ENCODE assay signal across 9 cellular contexts in genomic region chr19:12783226-12783848, GRCh38. TPM values are rescaled to one million over a fixed set of nuclear protein-coding genes. Genes with fewer than 3 reads are reported as not detected.
DNase-seq lines count a peak whose midpoint lies in the region; ATAC-seq, FAIRE-seq and TF ChIP-seq lines count a peak whose summit lies in the region.
"Had no signal": no experiment of that assay in that cellular context is flagged by ENCODE, and none has a peak within 500 bp of the region (broad histone marks: within the 10 kb centered on the region; RNA-seq: fewer than 3 reads in every experiment).

No MANE protein-coding gene starts in this region.

- H2AFZ ChIP-seq in HepG2 (ENCODE audit: low read length): no peak overlapping the region

- 16 to 41% (median 19%) methylated on average over 9 to 22 of the region's 22 CpGs for WGBS in heart left ventricle, 4 donors
- under 1% methylated on average over 13 of the region's 22 CpGs for WGBS in HepG2 (ENCODE audit: low lambda C conversion rate)

- BruUV-seq in HepG2 (replicated peaks; lab: Mats Ljungman, UMichigan): no TSS peak

- FAIRE-seq in HepG2 (lab: Jason Lieb, UNC): no peak

- H3K4me1 Mint-ChIP-seq in activated naive CD8-positive, alpha-beta T cell treated with anti-CD3 and anti-CD28 coated beads, Interleukin-2, amount 50 U/mL, for 24 hours: peaks cover 52% of the 10 kb centered on the region
- H3K4me1 Mint-ChIP-seq in stimulated activated naive CD8-positive, alpha-beta T cell treated with anti-CD3 and anti-CD28 coated beads, Interleukin-15, amount 100 ng/mL, for 72 hours: peaks cover 34% of the 10 kb centered on the region

- H3K9me3 ChIP-seq in heart left ventricle (no peaks in the 10 kb centered on the region), HepG2 (ENCODE audit: low read length) (no peaks in the 10 kb centered on the region)

- H3K4me3 ChIP-seq in heart left ventricle (peak overlapping the region; percentile 5 to 67 (median 54)), HepG2 (replicated peaks in 1 of 3; ENCODE audit: insufficient read depth in 1 of 3, low read depth in 2 of 3, low read length in 3 of 3) (peak overlapping the region; percentile 30 to 73 (median 65); a peak in 4 of 6 replicates)

- in situ Hi-C loops in HepG2 (cut with HindIII; ENCODE audit: extremely low pct_ligation_motif_present, low pct_unique_long_range_greater_than_20kb): no loop called here

- no peak for TF ChIP-seq EP300 in HepG2 (IDR thresholded peaks at IDR 0.05; ENCODE audit: low read depth in 2 of 2, low read length in 2 of 2)
- TF ChIP-seq EP300 in HepG2 (CRISPR knock-in tag; IDR thresholded peaks at IDR 0.05; ENCODE audit: borderline replicate concordance): no peak

- H3K4me2 ChIP-seq in HepG2 (ENCODE audit: low read depth, low read length): peak overlapping the region; percentile 92

- TF ChIP-seq RAD21 in HepG2 (CRISPR knock-in tag; IDR thresholded peaks at IDR 0.05): no peak

- TF ChIP-seq POLR2A in heart left ventricle (IDR thresholded peaks at IDR 0.05): no peak
- TF ChIP-seq POLR2A in HepG2 (IDR thresholded peaks at IDR 0.05; ENCODE audit: insufficient read depth in 1 of 2, low read depth in 2 of 2, low read length in 2 of 2): no peak

- no peaks in the 10 kb centered on the region for H3K79me2 ChIP-seq in HepG2 (ENCODE audit: insufficient read depth, low read length)

- POLR2A ChIA-PET in HepG2 (lab: Yijun Ruan, JAX): interaction anchor here (0.9 to 3.9 kb wide), 2 partner anchors 9 to 50 kb away, joined by 3 to 38 read pairs; partner anchors contain the start of gene JUNB

- DNase-seq in heart left ventricle: no peak
- DNase-seq in Right ventricle myocardium inferior (ENCODE audit: missing footprints): no peak
- peak; percentile 81 for DNase-seq in activated naive CD8-positive, alpha-beta T cell treated with anti-CD3 and anti-CD28 coated beads, Interleukin-2, amount 50 U/mL, for 24 hours
- no peak for DNase-seq in HepG2 (ENCODE audit: low spot score)
- peak; percentile 84 to 94 for DNase-seq in stimulated activated naive CD8-positive, alpha-beta T cell treated with anti-CD3 and anti-CD28 coated beads, Interleukin-15, amount 100 ng/mL, for 72 hours
- DNase-seq in GM19240 (ENCODE audit: insufficient read length, low spot score): no peak

- CTCF ChIA-PET in HepG2 (lab: Yijun Ruan, JAX; ENCODE audit: low intra/inter-chr PET ratio, low total read pairs): no interaction called here

- ATAC-seq in heart left ventricle (no peak), Right ventricle myocardium inferior (no peak), HepG2 (no peak), GM18858 (IDR thresholded peaks at IDR 0.05; ENCODE audit: unreplicated experiment) (no peak), HG03457 (IDR thresholded peaks at IDR 0.05; ENCODE audit: unreplicated experiment) (no peak)
- ATAC-seq in activated naive CD8-positive, alpha-beta T cell treated with anti-CD3 and anti-CD28 coated beads, Interleukin-2, amount 50 U/mL, for 24 hours: peak; percentile 35
- peak; percentile 54 for ATAC-seq in stimulated activated naive CD8-positive, alpha-beta T cell treated with anti-CD3 and anti-CD28 coated beads, Interleukin-15, amount 100 ng/mL, for 72 hours

- TF ChIP-seq CTCF in heart left ventricle (IDR thresholded peaks at IDR 0.05): no peak
- no peak for TF ChIP-seq CTCF in HepG2 (CRISPR knock-in tag; IDR thresholded peaks at IDR 0.05)

- H3K4me3 Mint-ChIP-seq in activated naive CD8-positive, alpha-beta T cell treated with anti-CD3 and anti-CD28 coated beads, Interleukin-2, amount 50 U/mL, for 24 hours: peak overlapping the region; percentile 76
- H3K4me3 Mint-ChIP-seq in stimulated activated naive CD8-positive, alpha-beta T cell treated with anti-CD3 and anti-CD28 coated beads, Interleukin-15, amount 100 ng/mL, for 72 hours: no peak overlapping the region

- no peaks in the 10 kb centered on the region for H3K9me3 Mint-ChIP-seq in activated naive CD8-positive, alpha-beta T cell treated with anti-CD3 and anti-CD28 coated beads, Interleukin-2, amount 50 U/mL, for 24 hours
- H3K9me3 Mint-ChIP-seq in stimulated activated naive CD8-positive, alpha-beta T cell treated with anti-CD3 and anti-CD28 coated beads, Interleukin-15, amount 100 ng/mL, for 72 hours: no peaks in the 10 kb centered on the region

- no peaks in the 10 kb centered on the region for H3K36me3 Mint-ChIP-seq in activated naive CD8-positive, alpha-beta T cell treated with anti-CD3 and anti-CD28 coated beads, Interleukin-2, amount 50 U/mL, for 24 hours (ENCODE audit: low read depth)

- H4K20me1 ChIP-seq in HepG2 (ENCODE audit: insufficient read depth, low read length): no peaks in the 10 kb centered on the region

- H3K27ac ChIP-seq in heart left ventricle: peak overlapping the region; percentile 92 to 100 (median 99)
- no peak overlapping the region for H3K27ac ChIP-seq in HepG2 (ENCODE audit: extremely low read length, insufficient read depth, low read length)

- intact Hi-C loops in heart left ventricle (cut with DNase I) (loop anchor here in 1 of 10 donors (10.0 kb wide), 1 partner anchor 371 kb away; the partner anchor contains the start of genes IER2 and STX10), Right ventricle myocardium inferior (cut with DNase I) (no loop called here), HepG2 (cut with micrococcal nuclease; ENCODE audit: unreplicated experiment) (no loop called here)

- H3K36me3 ChIP-seq in heart left ventricle (no peaks in the 10 kb centered on the region), HepG2 (replicated peaks in 1 of 2; ENCODE audit: control insufficient read depth in 1 of 2, insufficient read depth in 2 of 2, low read length in 2 of 2) (no peaks in the 10 kb centered on the region)

- H3K27me3 ChIP-seq in heart left ventricle (no peaks in the 10 kb centered on the region), HepG2 (ENCODE audit: control insufficient read depth in 1 of 2, insufficient read depth in 2 of 2, low read length in 2 of 2) (no peaks in the 10 kb centered on the region; a peak in 3 of 5 replicates)

- H3K27ac Mint-ChIP-seq in activated naive CD8-positive, alpha-beta T cell treated with anti-CD3 and anti-CD28 coated beads, Interleukin-2, amount 50 U/mL, for 24 hours: no peak overlapping the region
- H3K27ac Mint-ChIP-seq in stimulated activated naive CD8-positive, alpha-beta T cell treated with anti-CD3 and anti-CD28 coated beads, Interleukin-15, amount 100 ng/mL, for 72 hours: peak overlapping the region; percentile 89 to 94

- H3K4me1 ChIP-seq in heart left ventricle (peaks cover 7 to 91% (median 66%) of the 10 kb centered on the region in 12 donors), HepG2 (ENCODE audit: insufficient read depth, low read length) (peaks cover 85% of the 10 kb centered on the region)

- no peak overlapping the region for H3K9ac ChIP-seq in HepG2 (ENCODE audit: insufficient read depth, low read depth, low read length)

- no peaks in the 10 kb centered on the region for H3K27me3 Mint-ChIP-seq in activated naive CD8-positive, alpha-beta T cell treated with anti-CD3 and anti-CD28 coated beads, Interleukin-2, amount 50 U/mL, for 24 hours
- H3K27me3 Mint-ChIP-seq in stimulated activated naive CD8-positive, alpha-beta T cell treated with anti-CD3 and anti-CD28 coated beads, Interleukin-15, amount 100 ng/mL, for 72 hours: no peaks in the 10 kb centered on the region

RNA-seq across cellular contexts. Expression of gene JUNB, which starts 7.9 kb away (rescaled TPM):
- 100 to 1,000 TPM in 4 of 9 donors, 10 to 100 TPM in 5; 19.6 to 205 (median 67.6) TPM for total RNA-seq in heart left ventricle
- polyA plus RNA-seq in heart left ventricle: 10 to 100 TPM; 29.6 to 52.9 TPM
- total RNA-seq in Right ventricle myocardium inferior: 25.0 TPM
- total RNA-seq in HepG2 (2016; rRNA removed; fragmentation: Illumina TruSeq; extraction: Trizol): 4.9 and 7.7 TPM in 2 replicates
- total RNA-seq in HepG2 (2016; cell fraction: cytosol; rRNA removed; fragmentation: Illumina TruSeq; extraction: Trizol; ENCODE audit: low read depth): 3.3 and 3.8 TPM in 2 replicates
- 3.8 and 7.5 TPM in 2 replicates for total RNA-seq in HepG2 (2016; cell fraction: insoluble cytoplasmic fraction; rRNA removed; fragmentation: Illumina TruSeq; extraction: Trizol)
- total RNA-seq in HepG2 (2016; cell fraction: membrane; rRNA removed; fragmentation: Illumina TruSeq; extraction: Trizol): 6.6 TPM in 2 replicates
- total RNA-seq in HepG2 (2016; cell fraction: nucleus; rRNA removed; fragmentation: Illumina TruSeq; extraction: Trizol): 7.2 and 8.6 TPM in 2 replicates
- polyA plus RNA-seq in HepG2 (2011; rRNA removed): 8.2 and 15.9 TPM in 2 replicates
- 10.9 and 15.9 TPM in 2 replicates for polyA plus RNA-seq in HepG2 (2011; cell fraction: cytosol; rRNA removed)
- polyA plus RNA-seq in HepG2 (2011; cell fraction: nucleus; rRNA removed): 19.5 and 30.3 TPM in 2 replicates
- 2.5 and 5.8 TPM in 2 replicates for polyA plus RNA-seq in HepG2 (2012)
- polyA plus RNA-seq in HepG2 (2016; cell fraction: cytosol; fragmentation: Illumina TruSeq; extraction: Trizol; ENCODE audit: low read depth): 2.6 and 2.8 TPM in 2 replicates
- polyA plus RNA-seq in HepG2 (2016; cell fraction: insoluble cytoplasmic fraction; fragmentation: Illumina TruSeq; extraction: Trizol; ENCODE audit: low read depth): 5.6 and 7.1 TPM in 2 replicates
- 3.6 and 3.7 TPM in 2 replicates for polyA plus RNA-seq in HepG2 (2016; cell fraction: membrane; fragmentation: Illumina TruSeq; extraction: Trizol; ENCODE audit: low read depth)
- polyA plus RNA-seq in HepG2 (2016; cell fraction: nucleus; fragmentation: Illumina TruSeq; extraction: Trizol; ENCODE audit: insufficient read depth, low read depth): 15.5 and 16.4 TPM in 2 replicates
- 17.5 and 34.8 TPM in 2 replicates for polyA minus RNA-seq in HepG2 (2011; rRNA and poly(A)+ RNA removed; ENCODE audit: low replicate concordance)
- polyA minus RNA-seq in HepG2 (2011; cell fraction: cytosol; rRNA and poly(A)+ RNA removed): 14.3 and 14.8 TPM in 2 replicates
- polyA minus RNA-seq in HepG2 (2011; cell fraction: nucleus; rRNA and poly(A)+ RNA removed): 7.0 and 8.7 TPM in 2 replicates

RNA-seq across cellular contexts. Expression of gene HOOK2, which starts 8.0 kb away (rescaled TPM):
- 10 to 100 TPM; 45.5 to 90.1 (median 62.6) TPM for total RNA-seq in heart left ventricle
- 10 to 100 TPM; 29.9 to 83.5 TPM for polyA plus RNA-seq in heart left ventricle
- 51.6 TPM for total RNA-seq in Right ventricle myocardium inferior
- 7.3 and 12.9 TPM in 2 replicates for total RNA-seq in HepG2 (2016; rRNA removed; fragmentation: Illumina TruSeq; extraction: Trizol)
- total RNA-seq in HepG2 (2016; cell fraction: cytosol; rRNA removed; fragmentation: Illumina TruSeq; extraction: Trizol; ENCODE audit: low read depth): 3.3 and 3.6 TPM in 2 replicates
- total RNA-seq in HepG2 (2016; cell fraction: insoluble cytoplasmic fraction; rRNA removed; fragmentation: Illumina TruSeq; extraction: Trizol): 6.4 and 13.9 TPM in 2 replicates
- 2.8 and 3.5 TPM in 2 replicates for total RNA-seq in HepG2 (2016; cell fraction: membrane; rRNA removed; fragmentation: Illumina TruSeq; extraction: Trizol)
- 11.6 and 14.2 TPM in 2 replicates for total RNA-seq in HepG2 (2016; cell fraction: nucleus; rRNA removed; fragmentation: Illumina TruSeq; extraction: Trizol)
- 9.2 and 11.1 TPM in 2 replicates for polyA plus RNA-seq in HepG2 (2011; rRNA removed)
- 4.3 and 4.7 TPM in 2 replicates for polyA plus RNA-seq in HepG2 (2011; cell fraction: cytosol; rRNA removed)
- 77.7 and 77.9 TPM in 2 replicates for polyA plus RNA-seq in HepG2 (2011; cell fraction: nucleus; rRNA removed)
- 15.8 and 16.0 TPM in 2 replicates for polyA plus RNA-seq in HepG2 (2012)
- polyA plus RNA-seq in HepG2 (2016; cell fraction: cytosol; fragmentation: Illumina TruSeq; extraction: Trizol; ENCODE audit: low read depth): 0.83 and 0.93 TPM in 2 replicates
- polyA plus RNA-seq in HepG2 (2016; cell fraction: insoluble cytoplasmic fraction; fragmentation: Illumina TruSeq; extraction: Trizol; ENCODE audit: low read depth): 5.4 and 6.8 TPM in 2 replicates
- 1.6 and 1.7 TPM in 2 replicates for polyA plus RNA-seq in HepG2 (2016; cell fraction: membrane; fragmentation: Illumina TruSeq; extraction: Trizol; ENCODE audit: low read depth)
- 55.0 and 69.3 TPM in 2 replicates for polyA plus RNA-seq in HepG2 (2016; cell fraction: nucleus; fragmentation: Illumina TruSeq; extraction: Trizol; ENCODE audit: insufficient read depth, low read depth)
- 6.5 and 15.0 TPM in 2 replicates for polyA minus RNA-seq in HepG2 (2011; rRNA and poly(A)+ RNA removed; ENCODE audit: low replicate concordance)
- polyA minus RNA-seq in HepG2 (2011; cell fraction: cytosol; rRNA and poly(A)+ RNA removed): 3.4 and 5.3 TPM in 2 replicates
- polyA minus RNA-seq in HepG2 (2011; cell fraction: nucleus; rRNA and poly(A)+ RNA removed): 13.1 and 15.0 TPM in 2 replicates

RNA-seq across cellular contexts. Expression of gene PRDX2, which starts 18.3 kb away (rescaled TPM):
- total RNA-seq in heart left ventricle (1,000 to 10,000 TPM in 2 of 9 donors, 100 to 1,000 TPM in 7; 435 to 1,432 (median 684) TPM), Right ventricle myocardium inferior (692 TPM), HepG2 (2016; rRNA removed; fragmentation: Illumina TruSeq; extraction: Trizol) (381 and 425 TPM in 2 replicates)
- polyA plus RNA-seq in heart left ventricle (100 to 1,000 TPM; 544 to 645 TPM), HepG2 (2011; rRNA removed) (218 and 238 TPM in 2 replicates)
- total RNA-seq in HepG2 (2016; cell fraction: cytosol; rRNA removed; fragmentation: Illumina TruSeq; extraction: Trizol; ENCODE audit: low read depth): 76.3 and 78.7 TPM in 2 replicates
- 372 and 392 TPM in 2 replicates for total RNA-seq in HepG2 (2016; cell fraction: insoluble cytoplasmic fraction; rRNA removed; fragmentation: Illumina TruSeq; extraction: Trizol)
- 80.0 and 92.1 TPM in 2 replicates for total RNA-seq in HepG2 (2016; cell fraction: membrane; rRNA removed; fragmentation: Illumina TruSeq; extraction: Trizol)
- 155 and 156 TPM in 2 replicates for total RNA-seq in HepG2 (2016; cell fraction: nucleus; rRNA removed; fragmentation: Illumina TruSeq; extraction: Trizol)
- 353 and 456 TPM in 2 replicates for polyA plus RNA-seq in HepG2 (2011; cell fraction: cytosol; rRNA removed)
- polyA plus RNA-seq in HepG2 (2011; cell fraction: nucleus; rRNA removed): 218 and 223 TPM in 2 replicates
- 295 and 301 TPM in 2 replicates for polyA plus RNA-seq in HepG2 (2012)
- 101 and 108 TPM in 2 replicates for polyA plus RNA-seq in HepG2 (2016; cell fraction: cytosol; fragmentation: Illumina TruSeq; extraction: Trizol; ENCODE audit: low read depth)
- polyA plus RNA-seq in HepG2 (2016; cell fraction: insoluble cytoplasmic fraction; fragmentation: Illumina TruSeq; extraction: Trizol; ENCODE audit: low read depth): 447 and 526 TPM in 2 replicates
- 92.7 and 94.2 TPM in 2 replicates for polyA plus RNA-seq in HepG2 (2016; cell fraction: membrane; fragmentation: Illumina TruSeq; extraction: Trizol; ENCODE audit: low read depth)
- polyA plus RNA-seq in HepG2 (2016; cell fraction: nucleus; fragmentation: Illumina TruSeq; extraction: Trizol; ENCODE audit: insufficient read depth, low read depth): 277 and 282 TPM in 2 replicates
- 319 and 512 TPM in 2 replicates for polyA minus RNA-seq in HepG2 (2011; rRNA and poly(A)+ RNA removed; ENCODE audit: low replicate concordance)
- 147 and 189 TPM in 2 replicates for polyA minus RNA-seq in HepG2 (2011; cell fraction: cytosol; rRNA and poly(A)+ RNA removed)
- 44.4 and 48.2 TPM in 2 replicates for polyA minus RNA-seq in HepG2 (2011; cell fraction: nucleus; rRNA and poly(A)+ RNA removed)

RNA-seq across cellular contexts. Expression of gene THSD8, which starts 18.5 kb away (rescaled TPM):
- total RNA-seq in heart left ventricle (1 to 10 TPM in 7 of 9 donors, not detected in 2; 1.2 to 6.8 (median 2.2) TPM), Right ventricle myocardium inferior (1.7 TPM), HepG2 (2016; rRNA removed; fragmentation: Illumina TruSeq; extraction: Trizol) (14.9 and 23.5 TPM in 2 replicates)
- polyA plus RNA-seq in heart left ventricle (1 to 10 TPM in 1 of 2 donors, under 1 TPM in 1; 0.35 to 3.2 TPM), HepG2 (2011; rRNA removed) (4.8 and 5.2 TPM in 2 replicates)
- not detected in 2 replicates for total RNA-seq in HepG2 (2016; cell fraction: cytosol; rRNA removed; fragmentation: Illumina TruSeq; extraction: Trizol; ENCODE audit: low read depth)
- 11.9 and 20.6 TPM in 2 replicates for total RNA-seq in HepG2 (2016; cell fraction: insoluble cytoplasmic fraction; rRNA removed; fragmentation: Illumina TruSeq; extraction: Trizol)
- total RNA-seq in HepG2 (2016; cell fraction: membrane; rRNA removed; fragmentation: Illumina TruSeq; extraction: Trizol): 2.6 and 4.1 TPM in 2 replicates
- 1.9 and 3.1 TPM in 2 replicates for total RNA-seq in HepG2 (2016; cell fraction: nucleus; rRNA removed; fragmentation: Illumina TruSeq; extraction: Trizol)
- polyA plus RNA-seq in HepG2 (2011; cell fraction: cytosol; rRNA removed): 1.3 TPM in 1 of 2 replicates, not detected in the other
- polyA plus RNA-seq in HepG2 (2011; cell fraction: nucleus; rRNA removed): not detected in 2 replicates
- polyA plus RNA-seq in HepG2 (2012): 2.7 and 6.2 TPM in 2 replicates
- 2.4 and 2.9 TPM in 2 replicates for polyA plus RNA-seq in HepG2 (2016; cell fraction: cytosol; fragmentation: Illumina TruSeq; extraction: Trizol; ENCODE audit: low read depth)
- 29.9 and 31.8 TPM in 2 replicates for polyA plus RNA-seq in HepG2 (2016; cell fraction: insoluble cytoplasmic fraction; fragmentation: Illumina TruSeq; extraction: Trizol; ENCODE audit: low read depth)
- polyA plus RNA-seq in HepG2 (2016; cell fraction: membrane; fragmentation: Illumina TruSeq; extraction: Trizol; ENCODE audit: low read depth): 4.8 and 5.8 TPM in 2 replicates
- polyA plus RNA-seq in HepG2 (2016; cell fraction: nucleus; fragmentation: Illumina TruSeq; extraction: Trizol; ENCODE audit: insufficient read depth, low read depth): 4.4 and 8.0 TPM in 2 replicates
- 1.1 and 55.0 TPM in 2 replicates for polyA minus RNA-seq in HepG2 (2011; rRNA and poly(A)+ RNA removed; ENCODE audit: low replicate concordance)
- polyA minus RNA-seq in HepG2 (2011; cell fraction: cytosol; rRNA and poly(A)+ RNA removed): not detected in 2 replicates
- polyA minus RNA-seq in HepG2 (2011; cell fraction: nucleus; rRNA and poly(A)+ RNA removed): not detected in 2 replicates
- total RNA-seq: dermis microvascular lymphatic vessel endothelial cell had no signal

RNA-seq across cellular contexts. Expression of gene RNASEH2A, which starts 23.0 kb away (rescaled TPM):
- total RNA-seq in heart left ventricle (1 to 10 TPM in 8 of 9 donors, under 1 TPM in 1; 0.63 to 7.6 (median 4.0) TPM), Right ventricle myocardium inferior (6.3 TPM), HepG2 (2016; rRNA removed; fragmentation: Illumina TruSeq; extraction: Trizol) (35.8 and 44.0 TPM in 2 replicates)
- polyA plus RNA-seq in heart left ventricle (1 to 10 TPM; 1.3 to 8.6 TPM), HepG2 (2011; rRNA removed) (18.4 and 25.1 TPM in 2 replicates)
- total RNA-seq in HepG2 (2016; cell fraction: cytosol; rRNA removed; fragmentation: Illumina TruSeq; extraction: Trizol; ENCODE audit: low read depth): 9.6 and 10.1 TPM in 2 replicates
- total RNA-seq in HepG2 (2016; cell fraction: insoluble cytoplasmic fraction; rRNA removed; fragmentation: Illumina TruSeq; extraction: Trizol): 42.1 and 45.3 TPM in 2 replicates
- total RNA-seq in HepG2 (2016; cell fraction: membrane; rRNA removed; fragmentation: Illumina TruSeq; extraction: Trizol): 6.9 and 12.1 TPM in 2 replicates
- 16.9 and 20.6 TPM in 2 replicates for total RNA-seq in HepG2 (2016; cell fraction: nucleus; rRNA removed; fragmentation: Illumina TruSeq; extraction: Trizol)
- polyA plus RNA-seq in HepG2 (2011; cell fraction: cytosol; rRNA removed): 29.0 and 49.3 TPM in 2 replicates
- polyA plus RNA-seq in HepG2 (2011; cell fraction: nucleus; rRNA removed): 16.5 and 17.7 TPM in 2 replicates
- 14.7 and 18.3 TPM in 2 replicates for polyA plus RNA-seq in HepG2 (2012)
- 11.8 and 12.6 TPM in 2 replicates for polyA plus RNA-seq in HepG2 (2016; cell fraction: cytosol; fragmentation: Illumina TruSeq; extraction: Trizol; ENCODE audit: low read depth)
- 51.0 and 52.7 TPM in 2 replicates for polyA plus RNA-seq in HepG2 (2016; cell fraction: insoluble cytoplasmic fraction; fragmentation: Illumina TruSeq; extraction: Trizol; ENCODE audit: low read depth)
- 9.0 and 9.3 TPM in 2 replicates for polyA plus RNA-seq in HepG2 (2016; cell fraction: membrane; fragmentation: Illumina TruSeq; extraction: Trizol; ENCODE audit: low read depth)
- 31.7 and 33.2 TPM in 2 replicates for polyA plus RNA-seq in HepG2 (2016; cell fraction: nucleus; fragmentation: Illumina TruSeq; extraction: Trizol; ENCODE audit: insufficient read depth, low read depth)
- polyA minus RNA-seq in HepG2 (2011; rRNA and poly(A)+ RNA removed; ENCODE audit: low replicate concordance): 44.4 and 185 TPM in 2 replicates
- 18.6 and 30.1 TPM in 2 replicates for polyA minus RNA-seq in HepG2 (2011; cell fraction: cytosol; rRNA and poly(A)+ RNA removed)
- 8.7 and 11.3 TPM in 2 replicates for polyA minus RNA-seq in HepG2 (2011; cell fraction: nucleus; rRNA and poly(A)+ RNA removed)

Comparison
In these comparisons a context has a peak if more than half of its experiments do, and no peak if none do; other contexts are left out.
1. ATAC-seq: peak in activated naive CD8-positive, alpha-beta T cell treated with anti-CD3 and anti-CD28 coated beads, Interleukin-2, amount 50 U/mL, for 24 hours (single experiment) and stimulated activated naive CD8-positive, alpha-beta T cell treated with anti-CD3 and anti-CD28 coated beads, Interleukin-15, amount 100 ng/mL, for 72 hours (single experiment); none in heart left ventricle (0 of 4), Right ventricle myocardium inferior (single experiment), HepG2 (single experiment), GM18858 (single experiment) and HG03457 (single experiment).
2. DNase-seq: peak in activated naive CD8-positive, alpha-beta T cell treated with anti-CD3 and anti-CD28 coated beads, Interleukin-2, amount 50 U/mL, for 24 hours (single experiment) and stimulated activated naive CD8-positive, alpha-beta T cell treated with anti-CD3 and anti-CD28 coated beads, Interleukin-15, amount 100 ng/mL, for 72 hours (2 of 2); none in heart left ventricle (0 of 5), Right ventricle myocardium inferior (single experiment), HepG2 (single experiment) and GM19240 (single experiment).